In the genomic region with DNA sequence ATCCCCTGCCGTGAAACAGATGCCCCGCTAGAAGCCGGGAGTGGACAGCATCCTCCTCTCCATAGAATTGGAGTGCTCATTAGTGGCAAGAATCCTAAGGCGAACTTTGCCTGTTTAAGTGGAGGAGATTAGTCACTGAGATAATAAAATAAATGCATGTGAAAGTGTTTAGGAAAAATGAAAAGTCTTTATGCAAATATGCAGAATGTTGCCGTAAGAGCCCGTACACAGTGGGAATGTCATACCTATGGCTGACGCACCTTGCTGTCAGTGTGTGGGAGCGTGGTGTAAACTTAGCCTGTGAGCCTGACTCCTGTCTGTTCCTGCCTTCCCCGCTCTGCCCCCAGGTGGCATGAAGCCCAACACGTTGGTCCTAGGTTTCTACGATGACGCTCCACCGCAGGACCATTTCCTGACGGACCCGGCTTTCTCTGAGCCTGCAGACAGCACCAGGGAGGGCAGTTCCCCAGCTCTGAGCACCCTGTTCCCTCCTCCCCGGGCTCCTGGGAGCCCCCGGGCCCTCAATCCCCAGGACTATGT, we compare ENCODE assay signal across 8 cellular contexts. TPM values are rescaled to one million over a fixed set of nuclear protein-coding genes. Genes with fewer than 3 reads are reported as not detected.
A peak's percentile ranks its signal among the peaks of the same experiment; 100 is the strongest.
DNase-seq lines count a peak whose midpoint lies in the region; ATAC-seq and FAIRE-seq lines count a peak whose summit lies in the region.

No MANE protein-coding gene starts in this region.

- H3K36me3 ChIP-seq in esophagus (ENCODE audit: control insufficient read depth in 2 of 2, insufficient read depth in 2 of 2, low read length in 1 of 2) (peaks cover 4 to 21% of the 10 kb centered on the region in 2 donors), skeletal muscle satellite cell (ENCODE audit: insufficient read depth, low read length) (peaks cover 27% of the 10 kb centered on the region)

- peaks cover 0 to 8% of the 10 kb centered on the region in 2 donors for H3K4me1 ChIP-seq in esophagus (ENCODE audit: control insufficient read depth in 2 of 2, insufficient read depth in 2 of 2, low read length in 1 of 2)
- peaks cover 31% of the 10 kb centered on the region for H3K4me1 ChIP-seq in skeletal muscle satellite cell (ENCODE audit: control insufficient read depth, insufficient read depth, low read length)

- peak overlapping the region; percentile 100 for H3K9ac ChIP-seq in skeletal muscle satellite cell (ENCODE audit: low read depth, low read length)

- WGBS in esophagus, 2 donors: 44 to 59% methylated on average over 17 of the region's 17 CpGs

- H3K9me3 ChIP-seq in esophagus (ENCODE audit: control insufficient read depth in 2 of 2, insufficient read depth in 1 of 2, low read depth in 1 of 2, low read length in 1 of 2) (no peaks in the 10 kb centered on the region), skeletal muscle satellite cell (replicated peaks; ENCODE audit: low read length) (no peaks in the 10 kb centered on the region)

- peak overlapping the region; percentile 89 to 96 for H3K27ac ChIP-seq in esophagus (ENCODE audit: low read depth in 2 of 2, low read length in 1 of 2)

- ATAC-seq in GM18511 (IDR thresholded peaks at IDR 0.05; ENCODE audit: unreplicated experiment) (no peak), HG03521 (IDR thresholded peaks at IDR 0.05; ENCODE audit: unreplicated experiment) (no peak), HG02973 (IDR thresholded peaks at IDR 0.05; ENCODE audit: unreplicated experiment) (no peak)

- H3K4me3 ChIP-seq in esophagus (ENCODE audit: low read depth in 1 of 2, low read length in 2 of 2) (peak overlapping the region; percentile 25 to 81), skeletal muscle satellite cell (ENCODE audit: low read length) (peak overlapping the region; percentile 100)

- FAIRE-seq in frontal cortex (lab: Jason Lieb, UNC): no peak

- H3K27me3 ChIP-seq in esophagus (ENCODE audit: control insufficient read depth in 1 of 2, insufficient read depth in 2 of 2, low read length in 2 of 2) (no peaks in the 10 kb centered on the region), skeletal muscle satellite cell (ENCODE audit: control insufficient read depth, insufficient read depth, low read length) (no peaks in the 10 kb centered on the region)

- peak; percentile 68 for DNase-seq in EH (ENCODE audit: low read depth)
- peak; percentile 98 for DNase-seq in NCI-H226
- no peak for DNase-seq in frontal cortex (ENCODE audit: low spot score in 2 of 2)

- H3K4me2 ChIP-seq in skeletal muscle satellite cell (ENCODE audit: low read length): peak overlapping the region; percentile 96

RNA-seq across cellular contexts. Expression of gene TRIP6, which starts 1.7 kb away (rescaled TPM):
- polyA plus RNA-seq in esophagus: 10 to 100 TPM; 39.4 to 75.0 TPM
- 76.2 and 107 TPM in 2 replicates for total RNA-seq in skeletal muscle satellite cell (2012; rRNA removed)
- 4.1 TPM for total RNA-seq in frontal cortex

RNA-seq across cellular contexts. Expression of gene SRRT, which starts 9.5 kb away (rescaled TPM):
- polyA plus RNA-seq in esophagus: 100 to 1,000 TPM in 1 of 2 donors, 10 to 100 TPM in 1; 70.7 to 105 TPM
- total RNA-seq in skeletal muscle satellite cell (2012; rRNA removed): 33.4 and 37.5 TPM in 2 replicates
- total RNA-seq in frontal cortex: 23.2 TPM

RNA-seq across cellular contexts. Expression of gene SLC12A9, which starts 12.9 kb away (rescaled TPM):
- 10 to 100 TPM; 13.8 to 23.0 TPM for polyA plus RNA-seq in esophagus
- 12.9 and 18.6 TPM in 2 replicates for total RNA-seq in skeletal muscle satellite cell (2012; rRNA removed)
- 18.3 TPM for total RNA-seq in frontal cortex

RNA-seq across cellular contexts. Expression of gene UFSP1, which starts 24.1 kb away (rescaled TPM):
- polyA plus RNA-seq in esophagus: 1 to 10 TPM; 3.8 to 3.9 TPM
- 5.0 and 9.4 TPM in 2 replicates for total RNA-seq in skeletal muscle satellite cell (2012; rRNA removed)
- total RNA-seq in frontal cortex: 3.7 TPM

RNA-seq across cellular contexts. Expression of gene ACHE, which starts 30.2 kb away (rescaled TPM):
- polyA plus RNA-seq in esophagus: 1 to 10 TPM in 1 of 2 donors, under 1 TPM in 1; 0.52 to 1.4 TPM
- total RNA-seq in skeletal muscle satellite cell (2012; rRNA removed): 0.25 and 0.66 TPM in 2 replicates
- total RNA-seq in frontal cortex: 11.0 TPM

Comparison
In these comparisons a context has a peak if more than half of its experiments do, and no peak if none do; other contexts are left out.
1. DNase-seq: peak in EH (single experiment) and NCI-H226 (single experiment); none in frontal cortex (0 of 2).